Comparison of ENCODE assay signal across 20 cellular contexts in the genomic region with DNA sequence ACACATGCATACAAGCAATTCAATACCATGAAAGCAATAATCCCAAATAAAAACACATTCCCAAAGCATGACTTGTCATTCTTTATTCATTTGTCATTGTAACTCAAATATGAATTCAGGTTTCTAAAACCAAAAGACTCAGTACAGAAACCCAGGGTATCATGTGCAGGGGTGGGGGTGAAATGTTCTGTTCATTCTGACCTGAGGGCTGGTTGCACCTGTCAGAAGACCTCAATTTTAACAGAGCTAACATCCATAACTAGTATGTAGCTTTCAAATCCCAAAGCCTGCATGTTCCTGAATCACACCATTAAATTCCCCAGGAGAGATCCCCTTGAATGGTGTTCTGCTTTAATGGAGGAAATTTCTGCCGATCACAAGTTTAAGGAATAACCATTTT.
A peak's percentile ranks its signal among the peaks of the same experiment; 100 is the strongest.
DNase-seq lines count a peak whose midpoint lies in the region; ATAC-seq lines count a peak whose summit lies in the region.
"Had no signal": no experiment of that assay in that cellular context is flagged by ENCODE, and none has a peak within 500 bp of the region (broad histone marks: within the 10 kb centered on the region; RNA-seq: fewer than 3 reads in every experiment).

No MANE protein-coding gene starts in this region.

- H3K4me3 ChIP-seq in SJCRH30 (no peak overlapping the region), aorta (ENCODE audit: low read length in 2 of 2) (no peak overlapping the region)
- H3K4me3 ChIP-seq: BLaER1 had no signal

- intact Hi-C loops in aorta (cut with DNase I), result no loop called here

- H3K27me3 ChIP-seq in SJCRH30 (no peaks in the 10 kb centered on the region), aorta (ENCODE audit: control insufficient read depth in 1 of 2, insufficient read depth in 2 of 2, low read length in 1 of 2) (no peaks in the 10 kb centered on the region)
- H3K27me3 ChIP-seq: BE2C, BLaER1 had no signal

- H3K36me3 ChIP-seq in SJCRH30, result no peaks in the 10 kb centered on the region
- no peaks in the 10 kb centered on the region for H3K36me3 ChIP-seq in aorta (ENCODE audit: control insufficient read depth in 1 of 2, insufficient read depth in 2 of 2, low read length in 1 of 2)
- H3K36me3 ChIP-seq: BE2C, BLaER1 had no signal

- no peak for ATAC-seq in aorta (ENCODE audit: low FRiP score)

- H3K27ac ChIP-seq in SJCRH30 (peak overlapping the region; percentile 47), aorta (ENCODE audit: low read depth in 1 of 2, low read length in 2 of 2) (no peak overlapping the region)
- H3K27ac ChIP-seq: BLaER1 had no signal

- peak; percentile 54 for DNase-seq in LHCN-M2 (ENCODE audit: low read depth)
- peak; percentile 62 to 80 for DNase-seq in SJCRH30
- peak; percentile 12 for DNase-seq in myocyte (ENCODE audit: low read depth)
- DNase-seq in medulla oblongata (ENCODE audit: extremely low spot score), result no peak
- DNase-seq in DMS53 (lab: John Stamatoyannopoulos, UW), result no peak
- no peak for DNase-seq in aorta
- no peak for DNase-seq in putamen (ENCODE audit: low spot score)
- DNase-seq: 8988T; ACHN; BE2C; C1 segment of cervical spinal cord; CD4-positive, alpha-beta memory T cell; CD4-positive, CD25-positive, alpha-beta regulatory T cell; CD8-positive, alpha-beta memory T cell; COR-L47; DMS 273 treated with DMSO at 0.1 percent for 48 hours; DMS153; DMS79 treated with DMSO at 0.1 percent for 48 hours; GF-D8 had no signal

- H3K4me1 ChIP-seq in SJCRH30 (peaks cover 17% of the 10 kb centered on the region), aorta (ENCODE audit: control insufficient read depth in 1 of 2, insufficient read depth in 2 of 2, low read length in 2 of 2) (peaks cover 0 to 2% of the 10 kb centered on the region in 2 donors)
- H3K4me1 ChIP-seq: BE2C, BLaER1 had no signal

- 92 to 97% methylated on average over 1 of the region's 1 CpG for WGBS in aorta, 2 donors

- H3K9me3 ChIP-seq in SJCRH30 (replicated peaks) (no peaks in the 10 kb centered on the region), aorta (ENCODE audit: control insufficient read depth, low read length) (peaks cover 2% of the 10 kb centered on the region)
- H3K9me3 ChIP-seq: BE2C, BLaER1 had no signal

Comparison
In these comparisons a context has a peak if more than half of its experiments do, and no peak if none do; other contexts are left out.
1. DNase-seq: peak in LHCN-M2 (single experiment), SJCRH30 (2 of 2) and myocyte (single experiment); none in medulla oblongata (single experiment), DMS53 (single experiment), aorta (0 of 2) and putamen (single experiment).